8 cellular contexts compared by ENCODE assay signal in the genomic region with DNA sequence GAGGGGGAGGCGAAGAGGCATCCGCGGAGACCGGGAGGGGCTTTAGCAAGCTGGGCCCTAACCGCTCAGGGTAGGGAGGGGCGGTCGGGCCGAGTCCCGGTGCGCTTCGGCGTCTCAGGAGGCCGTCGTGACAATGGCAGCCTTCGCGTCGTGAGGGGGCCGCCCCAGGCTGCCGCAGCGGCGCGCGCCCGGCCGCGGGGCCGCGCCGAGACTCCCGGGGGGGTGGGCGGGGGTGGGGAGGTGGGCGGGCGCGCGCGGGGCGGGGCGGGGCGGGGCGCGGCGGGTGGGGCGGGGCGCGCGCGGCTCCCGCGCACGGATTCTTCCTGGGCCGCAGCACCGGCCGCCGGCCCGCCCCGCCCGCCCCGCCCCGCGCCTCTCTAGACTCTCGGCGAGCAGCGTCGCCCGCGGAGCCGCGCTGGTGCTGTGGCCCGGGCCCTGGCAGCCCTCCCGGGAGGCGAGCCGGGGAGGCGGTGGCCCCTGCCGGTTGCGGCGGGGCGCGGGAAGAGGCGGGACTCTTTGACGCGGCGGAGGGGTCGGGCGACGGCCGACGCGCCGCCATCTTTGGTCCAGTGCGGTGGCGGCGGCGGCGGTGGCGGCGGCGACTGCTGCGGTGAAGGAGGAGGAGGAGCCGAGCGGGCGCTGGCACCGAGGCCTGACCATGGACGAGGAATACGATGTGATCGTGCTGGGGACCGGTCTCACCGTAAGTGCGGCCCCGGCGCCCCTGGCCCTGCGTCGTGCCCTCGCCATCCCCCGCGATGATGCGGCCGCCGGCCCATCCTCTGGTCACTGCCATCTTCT. TPM values are rescaled to one million over a fixed set of nuclear protein-coding genes. Genes with fewer than 3 reads are reported as not detected.
DNase-seq lines count a peak whose midpoint lies in the region; ATAC-seq and TF ChIP-seq lines count a peak whose summit lies in the region.

A gene (plus strand): TSS at position 558 of the 801 bp plus-strand sequence. CDS start 101 bp downstream, at position 659.

- CTCF ChIA-PET in OCI-LY7 (lab: Charles Lee; ENCODE audit: unreplicated experiment), result no interaction called here

- TF ChIP-seq CTCF in OCI-LY7 (conservative IDR thresholded peaks at IDR 0.05; ENCODE audit: low read length) (no peak), fibroblast of the aortic adventitia (IDR thresholded peaks at IDR 0.05; ENCODE audit: insufficient read depth, low read length) (no peak), neural cell (IDR thresholded peaks at IDR 0.05; ENCODE audit: poor library complexity, severe bottlenecking) (no peak)

- no peak for TF ChIP-seq RAD21 in neural cell (conservative IDR thresholded peaks at IDR 0.05)

- H3K4me2 ChIP-seq in OCI-LY7 (ENCODE audit: low read length) (peak within 1 kb of the TSS; percentile 95), neural cell (ENCODE audit: low read length) (peak within 1 kb of the TSS; percentile 68)

- intact Hi-C loops in OCI-LY7 (cut with micrococcal nuclease; ENCODE audit: unreplicated experiment), result loop anchor here (1.0 kb wide), 1 partner anchor 24 kb away; no protein-coding TSS in a partner anchor

- H3K4me3 ChIP-seq in OCI-LY7 (ENCODE audit: low read depth, low read length, poor library complexity, severe bottlenecking) (peak within 1 kb of the TSS; percentile 83), fibroblast of the aortic adventitia (ENCODE audit: low read depth, low read length) (peak within 1 kb of the TSS; percentile 77), neural cell (ENCODE audit: low read length) (peak within 1 kb of the TSS; percentile 80)

- no TSS peak for BruUV-seq in OCI-LY7 (replicated peaks; lab: Mats Ljungman, UMichigan)

- H2AFZ ChIP-seq in OCI-LY7 (ENCODE audit: low read length) (peak within 1 kb of the TSS; percentile 54; the same call in 1 of the 2 replicates), neural cell (ENCODE audit: low read depth, low read length) (no peak within 1 kb of the TSS)

- H4K20me1 ChIP-seq in OCI-LY7 (ENCODE audit: insufficient read depth, low read length), result no peaks in the 10 kb centered on the region
- H4K20me1 ChIP-seq in neural cell (ENCODE audit: insufficient read depth), result no peaks in the 10 kb centered on the region

- H3K9me3 ChIP-seq in OCI-LY7 (ENCODE audit: low read length), result no peaks in the 10 kb centered on the region
- H3K9me3 ChIP-seq in neural cell (ENCODE audit: low read length), result no peaks in the 10 kb centered on the region

- H3K79me2 ChIP-seq in OCI-LY7 (ENCODE audit: insufficient read depth, low read depth, low read length) (peaks cover 17% of the 10 kb centered on the region), neural cell (replicated peaks; ENCODE audit: insufficient read depth, low read length) (peaks cover 20% of the 10 kb centered on the region)

- H3K36me3 ChIP-seq in OCI-LY7 (ENCODE audit: insufficient read depth, low read length), result peaks cover 35% of the 10 kb centered on the region; the same call in 1 of the 2 replicates
- no peaks in the 10 kb centered on the region for H3K36me3 ChIP-seq in neural cell (ENCODE audit: insufficient read depth, low read length)

- no peaks in the 10 kb centered on the region for H3K27me3 ChIP-seq in neural cell (ENCODE audit: insufficient read depth, low read depth, low read length)

- no peak within 1 kb of the TSS for H3K27ac ChIP-seq in OCI-LY7 (ENCODE audit: low read depth, low read length, poor library complexity, severe bottlenecking)
- H3K27ac ChIP-seq in neural cell (ENCODE audit: low read length), result peak within 1 kb of the TSS; percentile 85

- POLR2A ChIA-PET in OCI-LY7 (lab: Charles Lee), result no interaction called here

- H3K9ac ChIP-seq in neural cell (ENCODE audit: low read length), result peak within 1 kb of the TSS; percentile 87

- H3K9me2 ChIP-seq in OCI-LY7 (ENCODE audit: insufficient read depth, low read length), result no peaks in the 10 kb centered on the region
- H3K9me2 ChIP-seq in neural cell (ENCODE audit: insufficient read depth, low read length), result no peaks in the 10 kb centered on the region

- DNase-seq in D341Med (ENCODE audit: low spot score), result peak; percentile 90
- peak; percentile 67 for DNase-seq in OCI-LY7 (ENCODE audit: low spot score)
- peak; percentile 46 for DNase-seq in activated effector memory CD4-positive, alpha-beta T cell treated with Interleukin-2 at 50 U/mL for 16 hours
- DNase-seq in fibroblast of the aortic adventitia (ENCODE audit: low read depth), result peak; percentile 23
- DNase-seq in ureter (ENCODE audit: low spot score), result no peak
- no peak for DNase-seq in inferior parietal cortex (ENCODE audit: extremely low spot score)

- ATAC-seq in HG02588 (IDR thresholded peaks at IDR 0.05; ENCODE audit: unreplicated experiment), result peak; percentile 49

- no peaks in the 10 kb centered on the region for H3F3A ChIP-seq in neural cell (ENCODE audit: insufficient read depth, low read length, poor library complexity, severe bottlenecking)

- TF ChIP-seq EP300 in neural cell (conservative IDR thresholded peaks at IDR 0.05; ENCODE audit: poor library complexity, severe bottlenecking), result peak; percentile 8

- peaks cover 15% of the 10 kb centered on the region for H3K4me1 ChIP-seq in OCI-LY7 (ENCODE audit: insufficient read depth, low read length, poor library complexity, severe bottlenecking)

TF ChIP-seq in neural cell, 6 proteins besides CTCF, POLR2A, EP300 and RAD21:
- TF ChIP-seq POLR2AphosphoS5 (IDR thresholded peaks at IDR 0.05) (peak; percentile 94), EZH2 (IDR thresholded peaks at IDR 0.05; ENCODE audit: borderline replicate concordance, insufficient read depth, low read length, poor library complexity, severe bottlenecking) (no peak), TAF1 (IDR thresholded peaks at IDR 0.05; ENCODE audit: low read depth) (peak; percentile 92), SMC3 (conservative IDR thresholded peaks at IDR 0.05; ENCODE audit: poor library complexity) (no peak), MXI1 (conservative IDR thresholded peaks at IDR 0.05; ENCODE audit: poor library complexity, severe bottlenecking) (peak; percentile 9)
- TF ChIP-seq, protein P1, sequence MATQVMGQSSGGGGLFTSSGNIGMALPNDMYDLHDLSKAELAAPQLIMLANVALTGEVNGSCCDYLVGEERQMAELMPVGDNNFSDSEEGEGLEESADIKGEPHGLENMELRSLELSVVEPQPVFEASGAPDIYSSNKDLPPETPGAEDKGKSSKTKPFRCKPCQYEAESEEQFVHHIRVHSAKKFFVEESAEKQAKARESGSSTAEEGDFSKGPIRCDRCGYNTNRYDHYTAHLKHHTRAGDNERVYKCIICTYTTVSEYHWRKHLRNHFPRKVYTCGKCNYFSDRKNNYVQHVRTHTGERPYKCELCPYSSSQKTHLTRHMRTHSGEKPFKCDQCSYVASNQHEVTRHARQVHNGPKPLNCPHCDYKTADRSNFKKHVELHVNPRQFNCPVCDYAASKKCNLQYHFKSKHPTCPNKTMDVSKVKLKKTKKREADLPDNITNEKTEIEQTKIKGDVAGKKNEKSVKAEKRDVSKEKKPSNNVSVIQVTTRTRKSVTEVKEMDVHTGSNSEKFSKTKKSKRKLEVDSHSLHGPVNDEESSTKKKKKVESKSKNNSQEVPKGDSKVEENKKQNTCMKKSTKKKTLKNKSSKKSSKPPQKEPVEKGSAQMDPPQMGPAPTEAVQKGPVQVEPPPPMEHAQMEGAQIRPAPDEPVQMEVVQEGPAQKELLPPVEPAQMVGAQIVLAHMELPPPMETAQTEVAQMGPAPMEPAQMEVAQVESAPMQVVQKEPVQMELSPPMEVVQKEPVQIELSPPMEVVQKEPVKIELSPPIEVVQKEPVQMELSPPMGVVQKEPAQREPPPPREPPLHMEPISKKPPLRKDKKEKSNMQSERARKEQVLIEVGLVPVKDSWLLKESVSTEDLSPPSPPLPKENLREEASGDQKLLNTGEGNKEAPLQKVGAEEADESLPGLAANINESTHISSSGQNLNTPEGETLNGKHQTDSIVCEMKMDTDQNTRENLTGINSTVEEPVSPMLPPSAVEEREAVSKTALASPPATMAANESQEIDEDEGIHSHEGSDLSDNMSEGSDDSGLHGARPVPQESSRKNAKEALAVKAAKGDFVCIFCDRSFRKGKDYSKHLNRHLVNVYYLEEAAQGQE (IDR thresholded peaks at IDR 0.05; ENCODE audit: borderline replicate concordance), result peak; percentile 96

RNA-seq across cellular contexts. Expression of the gene that starts here (rescaled TPM):
- total RNA-seq in OCI-LY7 (2014; rRNA removed; shearing (Covaris generic)), result 101 and 103 TPM in 2 replicates
- 76.6 and 93.6 TPM in 2 replicates for total RNA-seq in OCI-LY7 (2022)
- total RNA-seq in fibroblast of the aortic adventitia (ENCODE audit: low replicate concordance), result 53.9 and 115 TPM in 2 replicates
- 370 and 415 TPM in 2 replicates for polyA plus RNA-seq in neural cell
- 393 and 427 TPM in 2 replicates for polyA minus RNA-seq in neural cell
- total RNA-seq in ureter, result 126 TPM

Comparison
In these comparisons a context has a peak if more than half of its experiments do, and no peak if none do; other contexts are left out.
1. DNase-seq: peak in D341Med (single experiment), OCI-LY7 (single experiment), activated effector memory CD4-positive, alpha-beta T cell treated with Interleukin-2 at 50 U/mL for 16 hours (single experiment) and fibroblast of the aortic adventitia (single experiment); none in ureter (single experiment) and inferior parietal cortex (single experiment).
2. Peak in every context shown above with its lines, with median percentiles within 50 percentile points of each other: H3K4me3 ChIP-seq.